In genomic region chr18:62518460-62519375, GRCh38 we compare ENCODE assay signal across 1 cellular context.
A peak's percentile ranks its signal among the peaks of the same experiment; 100 is the strongest.
TF ChIP-seq lines count a peak whose summit lies in the region.

No MANE protein-coding gene starts in this region.

TF ChIP-seq in HepG2, 621 proteins besides CTCF, POLR2A, EP300 and RAD21 (continued from another document):
- TF ChIP-seq, protein P1, sequence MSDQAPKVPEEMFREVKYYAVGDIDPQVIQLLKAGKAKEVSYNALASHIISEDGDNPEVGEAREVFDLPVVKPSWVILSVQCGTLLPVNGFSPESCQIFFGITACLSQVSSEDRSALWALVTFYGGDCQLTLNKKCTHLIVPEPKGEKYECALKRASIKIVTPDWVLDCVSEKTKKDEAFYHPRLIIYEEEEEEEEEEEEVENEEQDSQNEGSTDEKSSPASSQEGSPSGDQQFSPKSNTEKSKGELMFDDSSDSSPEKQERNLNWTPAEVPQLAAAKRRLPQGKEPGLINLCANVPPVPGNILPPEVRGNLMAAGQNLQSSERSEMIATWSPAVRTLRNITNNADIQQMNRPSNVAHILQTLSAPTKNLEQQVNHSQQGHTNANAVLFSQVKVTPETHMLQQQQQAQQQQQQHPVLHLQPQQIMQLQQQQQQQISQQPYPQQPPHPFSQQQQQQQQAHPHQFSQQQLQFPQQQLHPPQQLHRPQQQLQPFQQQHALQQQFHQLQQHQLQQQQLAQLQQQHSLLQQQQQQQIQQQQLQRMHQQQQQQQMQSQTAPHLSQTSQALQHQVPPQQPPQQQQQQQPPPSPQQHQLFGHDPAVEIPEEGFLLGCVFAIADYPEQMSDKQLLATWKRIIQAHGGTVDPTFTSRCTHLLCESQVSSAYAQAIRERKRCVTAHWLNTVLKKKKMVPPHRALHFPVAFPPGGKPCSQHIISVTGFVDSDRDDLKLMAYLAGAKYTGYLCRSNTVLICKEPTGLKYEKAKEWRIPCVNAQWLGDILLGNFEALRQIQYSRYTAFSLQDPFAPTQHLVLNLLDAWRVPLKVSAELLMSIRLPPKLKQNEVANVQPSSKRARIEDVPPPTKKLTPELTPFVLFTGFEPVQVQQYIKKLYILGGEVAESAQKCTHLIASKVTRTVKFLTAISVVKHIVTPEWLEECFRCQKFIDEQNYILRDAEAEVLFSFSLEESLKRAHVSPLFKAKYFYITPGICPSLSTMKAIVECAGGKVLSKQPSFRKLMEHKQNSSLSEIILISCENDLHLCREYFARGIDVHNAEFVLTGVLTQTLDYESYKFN (CRISPR knock-in tag; conservative IDR thresholded peaks at IDR 0.05) = no peak
- peak; percentile 99 for TF ChIP-seq MAFF (IDR thresholded peaks at IDR 0.05; ENCODE audit: low read depth, low read length)
- peak; percentile 99 for TF ChIP-seq MAFK (conservative IDR thresholded peaks at IDR 0.05 in 1 of 2, IDR thresholded peaks at IDR 0.05 in 1 of 2; ENCODE audit: low read length in 2 of 2)
- TF ChIP-seq, protein P2, sequence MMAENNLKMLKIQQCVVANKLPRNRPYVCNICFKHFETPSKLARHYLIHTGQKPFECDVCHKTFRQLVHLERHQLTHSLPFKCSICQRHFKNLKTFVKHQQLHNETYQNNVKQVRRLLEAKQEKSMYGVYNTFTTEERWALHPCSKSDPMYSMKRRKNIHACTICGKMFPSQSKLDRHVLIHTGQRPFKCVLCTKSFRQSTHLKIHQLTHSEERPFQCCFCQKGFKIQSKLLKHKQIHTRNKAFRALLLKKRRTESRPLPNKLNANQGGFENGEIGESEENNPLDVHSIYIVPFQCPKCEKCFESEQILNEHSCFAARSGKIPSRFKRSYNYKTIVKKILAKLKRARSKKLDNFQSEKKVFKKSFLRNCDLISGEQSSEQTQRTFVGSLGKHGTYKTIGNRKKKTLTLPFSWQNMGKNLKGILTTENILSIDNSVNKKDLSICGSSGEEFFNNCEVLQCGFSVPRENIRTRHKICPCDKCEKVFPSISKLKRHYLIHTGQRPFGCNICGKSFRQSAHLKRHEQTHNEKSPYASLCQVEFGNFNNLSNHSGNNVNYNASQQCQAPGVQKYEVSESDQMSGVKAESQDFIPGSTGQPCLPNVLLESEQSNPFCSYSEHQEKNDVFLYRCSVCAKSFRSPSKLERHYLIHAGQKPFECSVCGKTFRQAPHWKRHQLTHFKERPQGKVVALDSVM (CRISPR knock-in tag; IDR thresholded peaks at IDR 0.05) = peak; percentile 79
- TF ChIP-seq SMAD3 (CRISPR knock-in tag; IDR thresholded peaks at IDR 0.05) = no peak
- TF ChIP-seq ZNF280D (CRISPR knock-in tag; IDR thresholded peaks at IDR 0.05) = no peak
